Comparison of ENCODE assay signal across 8 cellular contexts in genomic region chr19:14383898-14384669, GRCh38. TPM values are rescaled to one million over a fixed set of nuclear protein-coding genes. Genes with fewer than 3 reads are reported as not detected.
DNase-seq lines count a peak whose midpoint lies in the region; ATAC-seq and TF ChIP-seq lines count a peak whose summit lies in the region.

No MANE protein-coding gene starts in this region.

- peaks cover 6 to 35% of the 10 kb centered on the region in 2 donors for H3K4me1 ChIP-seq in adrenal gland (replicated peaks in 1 of 2)
- H3K4me1 ChIP-seq in right lobe of liver: no peaks in the 10 kb centered on the region

- CTCF ChIA-PET in RWPE1 (lab: Yijun Ruan, JAX): interaction anchor here (0.6 to 1.3 kb wide), 3 partner anchors 9 to 22 kb away, joined by 3 read pairs; no protein-coding TSS in a partner anchor

- H3K9me3 ChIP-seq in adrenal gland (replicated peaks in 1 of 3) (no peaks in the 10 kb centered on the region), right lobe of liver (no peaks in the 10 kb centered on the region)

- WGBS in adrenal gland, 4 donors: 29 to 38% (median 35%) methylated on average over 13 of the region's 13 CpGs
- 28% methylated on average over 6 of the region's 13 CpGs for WGBS in right lobe of liver (ENCODE audit: insufficient coverage, low coverage, low lambda C conversion rate, missing lambda C conversion rate)

- TF ChIP-seq CTCF in RWPE1 (conservative IDR thresholded peaks at IDR 0.05; ENCODE audit: low read depth) (no peak), adrenal gland (IDR thresholded peaks at IDR 0.05) (no peak), right lobe of liver (IDR thresholded peaks at IDR 0.05) (no peak)

- H3K27me3 ChIP-seq in adrenal gland: no peaks in the 10 kb centered on the region
- H3K27me3 ChIP-seq in right lobe of liver: no peaks in the 10 kb centered on the region

- ATAC-seq in right lobe of liver (peak; percentile 18 to 48 (median 37)), HG03342 (IDR thresholded peaks at IDR 0.05; ENCODE audit: unreplicated experiment) (no peak)

- H3K27ac ChIP-seq in RWPE1: peak overlapping the region; percentile 94
- H3K27ac ChIP-seq in adrenal gland: peak overlapping the region; percentile 7 to 90 (median 34)
- peak overlapping the region; percentile 50 to 81 (median 79) for H3K27ac ChIP-seq in right lobe of liver

- no peaks in the 10 kb centered on the region for H3K36me3 ChIP-seq in adrenal gland (replicated peaks in 1 of 2)
- no peaks in the 10 kb centered on the region for H3K36me3 ChIP-seq in right lobe of liver

- intact Hi-C loops in adrenal gland (cut with DNase I): no loop called here
- intact Hi-C loops in right lobe of liver (cut with DNase I): no loop called here

- DNase-seq in stimulated activated CD4-positive, alpha-beta T cell treated with anti-CD3 and anti-CD28 coated beads, Interleukin-12 subunit alpha, Interleukin-12 subunit beta, amount 100 ng/mL, for 4 hours: peak; percentile 36
- DNase-seq in stimulated activated CD4-positive, alpha-beta T cell treated with anti-CD3 and anti-CD28 coated beads, Interleukin-2, amount 100 ng/mL, for 48 hours: no peak
- DNase-seq in RWPE1 (ENCODE audit: low spot score) (peak; percentile 78), adrenal gland (peak in 6 of 7 donors; percentile 42 to 64 (median 62)), right lobe of liver (no peak), stromal cell of bone marrow (ENCODE audit: low read depth) (peak; percentile 39), germinal center (ENCODE audit: low spot score) (no peak)

- peak overlapping the region in 2 of 4 donors; percentile 25 to 59 for H3K4me3 ChIP-seq in adrenal gland
- H3K4me3 ChIP-seq in right lobe of liver: peak overlapping the region; percentile 21 to 52 (median 49)

- POLR2A ChIA-PET in RWPE1 (lab: Yijun Ruan, JAX; ENCODE audit: low non-redundant PET): no interaction called here

- TF ChIP-seq POLR2A in adrenal gland (IDR thresholded peaks at IDR 0.05): no peak
- TF ChIP-seq POLR2A in right lobe of liver (IDR thresholded peaks at IDR 0.05): no peak

RNA-seq across cellular contexts. Expression of gene ADGRE5, which starts 2.8 kb away (rescaled TPM):
- 100 to 1,000 TPM in 1 of 8 donors, 10 to 100 TPM in 7; 26.8 to 103 (median 71.5) TPM for total RNA-seq in adrenal gland
- polyA plus RNA-seq in adrenal gland: 10 to 100 TPM; 11.7 to 25.8 (median 15.9) TPM
- total RNA-seq in right lobe of liver: 10 to 100 TPM in 5 of 6 experiments, 1 to 10 TPM in 1; 7.9 to 21.5 (median 15.3) TPM

RNA-seq across cellular contexts. Expression of gene DDX39A, which starts 35.1 kb away (rescaled TPM):
- 10 to 100 TPM; 30.7 to 60.7 (median 40.9) TPM for total RNA-seq in adrenal gland
- polyA plus RNA-seq in adrenal gland: 100 to 1,000 TPM in 2 of 3 donors, 10 to 100 TPM in 1; 26.7 to 262 (median 126) TPM
- 10 to 100 TPM; 12.9 to 34.5 (median 24.6) TPM for total RNA-seq in right lobe of liver

RNA-seq across cellular contexts. Expression of gene PKN1, which starts 49.0 kb away (rescaled TPM):
- total RNA-seq in adrenal gland (100 to 1,000 TPM in 7 of 8 donors, 10 to 100 TPM in 1; 97.5 to 184 (median 137) TPM), right lobe of liver (10 to 100 TPM; 19.5 to 49.4 (median 34.1) TPM)
- 100 to 1,000 TPM in 2 of 3 donors, 10 to 100 TPM in 1; 27.5 to 209 (median 118) TPM for polyA plus RNA-seq in adrenal gland

Comparison
In these comparisons a context has a peak if more than half of its experiments do, and no peak if none do; other contexts are left out.
1. DNase-seq: peak in stimulated activated CD4-positive, alpha-beta T cell treated with anti-CD3 and anti-CD28 coated beads, Interleukin-12 subunit alpha, Interleukin-12 subunit beta, amount 100 ng/mL, for 4 hours (single experiment), RWPE1 (single experiment), adrenal gland (6 of 7) and stromal cell of bone marrow (single experiment); none in stimulated activated CD4-positive, alpha-beta T cell treated with anti-CD3 and anti-CD28 coated beads, Interleukin-2, amount 100 ng/mL, for 48 hours (0 of 2), right lobe of liver (0 of 3) and germinal center (single experiment).
2. H3K27ac ChIP-seq: peak in every context shown above with its lines; median percentile 94 in RWPE1; 79 in right lobe of liver; 34 in adrenal gland.